In genomic region chr11:9360862-9361622, GRCh38 we compare ENCODE assay signal across 1 cellular context.
TF ChIP-seq lines count a peak whose summit lies in the region.

No MANE protein-coding gene starts in this region.

TF ChIP-seq in HepG2, 621 proteins besides CTCF, POLR2A, EP300 and RAD21:
- peak; percentile 48; the same call in 1 of the 2 replicates for TF ChIP-seq ZNF121 (CRISPR knock-in tag; IDR thresholded peaks at IDR 0.05)
